ENCODE assay signal across 22 cellular contexts in genomic region chr19:40685016-40685526, GRCh38.
"Had no signal": no experiment of that assay in that cellular context is flagged by ENCODE, and none has a peak within 500 bp of the region (broad histone marks: within the 10 kb centered on the region; RNA-seq: fewer than 3 reads in every experiment).

No MANE protein-coding gene starts in this region.

- H3K4me3 Mint-ChIP-seq: activated CD4-positive, alpha-beta T cell treated with anti-CD3 and anti-CD28 coated beads, Interleukin-2, amount 10 ng/mL, durations not matched to agents 7 days and 5 days; activated CD8-positive, alpha-beta T cell treated with anti-CD3 and anti-CD28 coated beads, Interleukin-2, amount 10 ng/mL, durations not matched to agents 7 days and 5 days; activated naive CD4-positive, alpha-beta T cell treated with anti-CD3 and anti-CD28 coated beads, Interleukin-2, amount 50 U/mL, for 24 hours; stimulated activated effector memory CD8-positive, alpha-beta T cell treated with anti-CD3 and anti-CD28 coated beads, Interleukin-12 subunit alpha, Interleukin-12 subunit beta, amount 100 ng/mL, for 72 hours; stimulated activated naive CD8-positive, alpha-beta T cell treated with anti-CD3 and anti-CD28 coated beads, Interleukin-15, amount 100 ng/mL, for 72 hours; T-cell; T-helper 2 cell treated with Interferon-gamma antibody and Interleukin-4, amounts not matched to agents 5 μg/mL and 100 μg/mL, for 36 hours had no signal

- ATAC-seq: activated CD8-positive, alpha-beta T cell treated with anti-CD3 and anti-CD28 coated beads, Interleukin-2, amount 10 ng/mL, durations not matched to agents 7 days and 5 days; left ventricle myocardium superior; sciatic nerve; stimulated activated effector memory CD8-positive, alpha-beta T cell treated with anti-CD3 and anti-CD28 coated beads, Interleukin-12 subunit alpha, Interleukin-12 subunit beta, amount 100 ng/mL, for 72 hours; T-cell had no signal

- H3K4me1 Mint-ChIP-seq: activated CD4-positive, alpha-beta T cell treated with anti-CD3 and anti-CD28 coated beads, Interleukin-2, amount 10 ng/mL, durations not matched to agents 7 days and 5 days; activated naive CD4-positive, alpha-beta T cell treated with anti-CD3 and anti-CD28 coated beads, Interleukin-2, amount 50 U/mL, for 24 hours; stimulated activated naive CD8-positive, alpha-beta T cell treated with anti-CD3 and anti-CD28 coated beads, Interleukin-15, amount 100 ng/mL, for 72 hours; T-cell had no signal

- H3K36me3 ChIP-seq: colonic mucosa had no signal

- H3K9me3 ChIP-seq: adrenal gland, ascending aorta, colonic mucosa, tibial artery had no signal

- H3K4me1 ChIP-seq: colonic mucosa had no signal

- H3K27ac ChIP-seq: ascending aorta, colonic mucosa, tibial artery, VCaP had no signal

- H3K9me3 Mint-ChIP-seq: activated CD4-positive, alpha-beta T cell treated with anti-CD3 and anti-CD28 coated beads, Interleukin-2, amount 10 ng/mL, durations not matched to agents 7 days and 5 days; activated naive CD4-positive, alpha-beta T cell treated with anti-CD3 and anti-CD28 coated beads, Interleukin-2, amount 50 U/mL, for 24 hours; stimulated activated effector memory CD8-positive, alpha-beta T cell treated with anti-CD3 and anti-CD28 coated beads, Interleukin-12 subunit alpha, Interleukin-12 subunit beta, amount 100 ng/mL, for 72 hours; stimulated activated naive CD8-positive, alpha-beta T cell treated with anti-CD3 and anti-CD28 coated beads, Interleukin-15, amount 100 ng/mL, for 72 hours; T-cell; T-helper 2 cell treated with Interferon-gamma antibody and Interleukin-4, amounts not matched to agents 5 μg/mL and 100 μg/mL, for 36 hours had no signal

- DNase-seq: activated CD4-positive, alpha-beta T cell treated with anti-CD3 and anti-CD28 coated beads, Interleukin-2, amount 10 ng/mL, durations not matched to agents 7 days and 5 days; activated CD4-positive, CD25-positive, alpha-beta regulatory T cell treated with anti-CD3 and anti-CD28 coated beads, Interleukin-2, amount 50 U/mL, for 72 hours; activated CD8-positive, alpha-beta T cell treated with anti-CD3 and anti-CD28 coated beads, Interleukin-2, amount 10 ng/mL, durations not matched to agents 7 days and 5 days; activated gamma-delta T cell treated with Interleukin-2 at 50 U/mL for 16 hours; adrenal gland; colonic mucosa; dorsolateral prefrontal cortex; left ventricle myocardium superior; mammary epithelial cell; midbrain; stimulated activated CD4-positive, alpha-beta T cell treated with anti-CD3 and anti-CD28 coated beads, Interleukin-2, amount 100 ng/mL, for 24 hours; stimulated activated naive CD8-positive, alpha-beta T cell treated with anti-CD3 and anti-CD28 coated beads, Interleukin-15, amount 100 ng/mL, for 72 hours; T-cell; tibial artery had no signal

- H3K27ac Mint-ChIP-seq: activated CD4-positive, alpha-beta T cell treated with anti-CD3 and anti-CD28 coated beads, Interleukin-2, amount 10 ng/mL, durations not matched to agents 7 days and 5 days; activated CD8-positive, alpha-beta T cell treated with anti-CD3 and anti-CD28 coated beads, Interleukin-2, amount 10 ng/mL, durations not matched to agents 7 days and 5 days; stimulated activated effector memory CD8-positive, alpha-beta T cell treated with anti-CD3 and anti-CD28 coated beads, Interleukin-12 subunit alpha, Interleukin-12 subunit beta, amount 100 ng/mL, for 72 hours; stimulated activated naive CD8-positive, alpha-beta T cell treated with anti-CD3 and anti-CD28 coated beads, Interleukin-15, amount 100 ng/mL, for 72 hours; T-cell; T-helper 2 cell treated with Interferon-gamma antibody and Interleukin-4, amounts not matched to agents 5 μg/mL and 100 μg/mL, for 36 hours had no signal

- FAIRE-seq: small intestine, urothelium cell line had no signal

- H3K27me3 Mint-ChIP-seq: activated CD4-positive, alpha-beta T cell treated with anti-CD3 and anti-CD28 coated beads, Interleukin-2, amount 10 ng/mL, durations not matched to agents 7 days and 5 days; activated naive CD4-positive, alpha-beta T cell treated with anti-CD3 and anti-CD28 coated beads, Interleukin-2, amount 50 U/mL, for 24 hours; stimulated activated naive CD8-positive, alpha-beta T cell treated with anti-CD3 and anti-CD28 coated beads, Interleukin-15, amount 100 ng/mL, for 72 hours; T-cell had no signal

- H3K27me3 ChIP-seq: adrenal gland, ascending aorta, colonic mucosa, dorsolateral prefrontal cortex, tibial artery had no signal

- H3K4me3 ChIP-seq: adrenal gland, ascending aorta, colonic mucosa, dorsolateral prefrontal cortex, tibial artery had no signal
